Comparison of ENCODE assay signal across 10 cellular contexts in the genomic region with DNA sequence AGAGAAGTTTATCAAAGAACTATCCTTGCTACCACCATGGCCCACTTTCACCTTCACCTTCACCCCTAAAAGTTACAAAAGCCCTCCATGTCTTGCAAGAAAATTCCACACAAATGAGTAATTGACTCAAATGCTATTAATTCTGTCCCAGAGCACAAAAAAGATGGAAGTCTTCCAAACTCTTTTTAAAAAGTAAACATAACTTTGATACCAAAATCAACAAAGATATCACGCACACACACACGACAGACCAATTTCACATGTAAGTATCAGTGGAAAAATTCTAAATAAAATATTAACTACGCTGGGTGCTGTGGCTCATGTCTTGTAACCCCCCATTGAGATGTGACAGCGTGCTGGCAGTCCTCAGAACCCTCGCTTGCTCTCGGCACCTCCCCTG. TPM values are rescaled to one million over a fixed set of nuclear protein-coding genes. Genes with fewer than 3 reads are reported as not detected.
A peak's percentile ranks its signal among the peaks of the same experiment; 100 is the strongest.
DNase-seq lines count a peak whose midpoint lies in the region; ATAC-seq and TF ChIP-seq lines count a peak whose summit lies in the region.
"Had no signal": no experiment of that assay in that cellular context is flagged by ENCODE, and none has a peak within 500 bp of the region (broad histone marks: within the 10 kb centered on the region; RNA-seq: fewer than 3 reads in every experiment).

No MANE protein-coding gene starts in this region.

- H3K9me3 ChIP-seq in stomach = no peaks in the 10 kb centered on the region
- H3K9me3 ChIP-seq: mucosa of descending colon had no signal

- H3K27ac ChIP-seq in VCaP (peak overlapping the region; percentile 92), stomach (peak overlapping the region; percentile 50 to 93 (median 92))

- H3K36me3 Mint-ChIP-seq in T-helper 1 cell treated with Interleukin-12 subunit alpha and Interleukin-12 subunit beta and Interleukin-4 antibody, amounts not matched to agents 30 μg/mL and 1 μg/mL, for 36 hours (ENCODE audit: low read depth) = peaks cover 2% of the 10 kb centered on the region

- peaks cover 30% of the 10 kb centered on the region for H3K4me1 Mint-ChIP-seq in T-helper 1 cell treated with Interleukin-12 subunit alpha and Interleukin-12 subunit beta and Interleukin-4 antibody, amounts not matched to agents 30 μg/mL and 1 μg/mL, for 36 hours (ENCODE audit: low read depth)

- intact Hi-C loops in stomach (cut with DNase I; ENCODE audit: low total_unique reads) = no loop called here

- no peak overlapping the region for H3K4me3 Mint-ChIP-seq in T-helper 1 cell treated with Interleukin-12 subunit alpha and Interleukin-12 subunit beta and Interleukin-4 antibody, amounts not matched to agents 30 μg/mL and 1 μg/mL, for 36 hours

- no peaks in the 10 kb centered on the region for H3K27me3 ChIP-seq in stomach

- DNase-seq in T-helper 1 cell (no peak), hepatic stellate cell (ENCODE audit: low spot score) (peak; percentile 56), stomach (no peak), ureter (ENCODE audit: low spot score) (no peak), GM10266 (ENCODE audit: extremely low spot score) (no peak)
- DNase-seq: H7, mucosa of descending colon had no signal

- peaks cover 0 to 3% (median 0%) of the 10 kb centered on the region in 4 donors for H3K36me3 ChIP-seq in stomach

- ATAC-seq in GM18519 (IDR thresholded peaks at IDR 0.05; ENCODE audit: low FRiP score, unreplicated experiment) = no peak
- ATAC-seq: mucosa of descending colon had no signal

- WGBS in stomach, 5 donors = 21 to 51% (median 28%) methylated on average over 4 to 6 of the region's 6 CpGs

- peaks cover 1% of the 10 kb centered on the region for H3K27me3 Mint-ChIP-seq in T-helper 1 cell treated with Interleukin-12 subunit alpha and Interleukin-12 subunit beta and Interleukin-4 antibody, amounts not matched to agents 30 μg/mL and 1 μg/mL, for 36 hours (ENCODE audit: low read depth)

- H3K4me1 ChIP-seq in stomach = peaks cover 10 to 38% (median 29%) of the 10 kb centered on the region in 4 donors

- TF ChIP-seq EP300 in stomach (IDR thresholded peaks at IDR 0.05) = no peak

- TF ChIP-seq CTCF in VCaP (conservative IDR thresholded peaks at IDR 0.05) (no peak), stomach (IDR thresholded peaks at IDR 0.05) (no peak), GM10266 (IDR thresholded peaks at IDR 0.05; ENCODE audit: control insufficient read depth, insufficient read depth, low read depth, missing control alignments) (no peak)

- no peaks in the 10 kb centered on the region for H3K9me3 Mint-ChIP-seq in T-helper 1 cell treated with Interleukin-12 subunit alpha and Interleukin-12 subunit beta and Interleukin-4 antibody, amounts not matched to agents 30 μg/mL and 1 μg/mL, for 36 hours

- peak overlapping the region; percentile 70 for H3K27ac Mint-ChIP-seq in T-helper 1 cell treated with Interleukin-12 subunit alpha and Interleukin-12 subunit beta and Interleukin-4 antibody, amounts not matched to agents 30 μg/mL and 1 μg/mL, for 36 hours

- no peak for TF ChIP-seq POLR2A in stomach (IDR thresholded peaks at IDR 0.05)

- H3K4me3 ChIP-seq in stomach = no peak overlapping the region
- H3K4me3 ChIP-seq: mucosa of descending colon had no signal

RNA-seq across cellular contexts. Expression of gene MCCC1, which starts 1.1 kb away (rescaled TPM):
- total RNA-seq in stomach = 10 to 100 TPM; 16.5 to 83.9 (median 49.8) TPM
- 10 to 100 TPM; 28.8 to 44.4 (median 40.8) TPM for polyA plus RNA-seq in stomach
- total RNA-seq in ureter = 102 TPM
